22 cellular contexts compared by ENCODE assay signal in the genomic region with DNA sequence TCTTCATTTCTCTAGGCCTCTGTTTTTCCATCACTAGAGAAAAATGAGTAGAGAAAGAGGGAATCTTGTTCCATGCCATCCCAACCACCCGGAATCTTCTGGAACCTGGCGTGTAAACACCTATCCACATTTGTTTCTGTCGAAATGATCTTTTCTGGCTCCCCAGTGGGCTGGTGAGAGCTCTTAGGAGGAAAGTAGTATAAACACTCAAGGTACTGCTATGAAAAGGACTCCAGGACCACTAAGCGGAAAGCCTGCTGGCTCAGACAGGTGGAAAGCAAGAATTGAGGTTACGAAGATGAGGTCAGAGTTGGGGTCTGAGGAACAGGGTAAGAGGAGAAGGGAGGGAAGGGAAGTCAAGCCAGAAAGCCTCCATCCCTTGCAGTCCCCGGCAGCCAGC.
"Had no signal": no experiment of that assay in that cellular context is flagged by ENCODE, and none has a peak within 500 bp of the region (broad histone marks: within the 10 kb centered on the region; RNA-seq: fewer than 3 reads in every experiment).

No MANE protein-coding gene starts in this region.

- H3K4me3 ChIP-seq: body of pancreas, lung, vagina had no signal

- DNase-seq: activated CD4-positive, alpha-beta T cell treated with anti-CD3 and anti-CD28 coated beads for 48 hours; activated CD4-positive, CD25-positive, alpha-beta regulatory T cell; activated CD8-positive, alpha-beta T cell treated with anti-CD3 and anti-CD28 coated beads for 36 hours; activated naive CD4-positive, alpha-beta T cell treated with Interleukin-2 at 50 U/mL for 16 hours; activated naive CD8-positive, alpha-beta T cell treated with anti-CD3 and anti-CD28 coated beads, Interleukin-2, amount 10 ng/mL, durations not matched to agents 7 days and 5 days; activated T-cell treated with anti-CD3 and anti-CD28 coated beads, Interleukin-2, amount 50 U/mL, for 1 hour; amygdala; effector memory CD8-positive, alpha-beta T cell; hippocampal formation; islet precursor cell; nucleus accumbens; posterior cingulate gyrus; retina; stimulated activated CD4-positive, alpha-beta T cell treated with anti-CD3 and anti-CD28 coated beads, Interleukin-12 subunit alpha, Interleukin-12 subunit beta, amount 100 ng/mL, for 4 hours; stimulated activated CD4-positive, alpha-beta T cell treated with anti-CD3 and anti-CD28 coated beads, Interleukin-1b, Interleukin-23, amount 100 ng/mL, for 48 hours; stimulated activated CD8-positive, alpha-beta memory T cell treated with anti-CD3 and anti-CD28 coated beads, Interleukin-4, amount 100 ng/mL, for 48 hours; stimulated activated naive CD4-positive, alpha-beta T cell treated with Interleukin-2 at 50 U/mL for 16 hours; T-helper 9 cell; trophoblast cell had no signal

- H3K36me3 ChIP-seq: vagina had no signal

- H3K27me3 ChIP-seq: body of pancreas, vagina had no signal

- H3K27ac ChIP-seq: vagina had no signal

- H3K9me3 ChIP-seq: body of pancreas, vagina had no signal
